In the genomic region with DNA sequence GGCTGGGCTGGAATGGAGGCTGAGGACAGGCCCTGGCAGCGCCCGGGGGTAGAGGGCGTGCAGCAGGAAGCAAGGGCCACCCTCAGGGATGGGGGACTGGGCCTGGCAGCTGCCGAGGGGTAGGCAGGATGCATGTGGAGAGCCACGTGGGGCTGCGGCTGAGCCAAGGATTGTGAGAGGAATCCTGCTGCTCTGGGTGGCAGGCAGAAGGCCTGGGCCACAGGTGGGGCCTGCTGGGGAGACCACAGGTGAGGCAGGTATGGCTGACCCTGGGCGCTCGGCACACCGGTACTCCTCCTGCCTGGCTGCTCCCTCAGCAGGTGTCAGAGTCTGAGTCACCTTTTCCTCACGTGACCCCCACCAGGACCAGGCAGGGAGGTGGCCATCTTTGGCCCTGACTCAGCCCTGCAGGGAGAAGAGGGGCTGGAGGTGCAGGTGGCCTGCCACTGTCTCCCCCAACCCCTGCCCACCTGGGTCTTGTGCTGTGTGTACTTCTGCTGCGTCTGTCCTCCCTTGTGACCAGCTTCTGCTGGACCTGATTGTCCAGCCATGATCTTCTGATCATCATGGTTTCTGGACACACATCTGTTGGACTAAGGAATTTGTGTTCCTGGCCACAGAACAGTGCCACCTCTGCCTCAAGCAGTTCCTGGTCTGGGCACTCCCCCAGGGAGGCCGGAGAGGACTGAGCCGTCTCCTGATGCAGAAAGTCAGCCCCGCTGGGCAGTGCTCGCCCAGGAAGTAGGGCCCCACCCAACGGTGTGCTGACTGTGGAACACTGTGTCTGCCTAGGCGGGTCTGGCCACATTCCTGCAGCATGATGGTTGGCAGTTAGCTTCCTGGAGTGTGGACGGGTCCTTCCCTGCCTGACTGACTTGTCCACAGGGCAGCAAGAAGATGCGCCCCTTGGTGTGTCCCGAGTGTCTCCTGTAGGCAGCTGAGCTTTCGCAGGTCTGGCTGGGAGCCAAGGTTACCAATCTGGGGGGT, we compare ENCODE assay signal across 8 cellular contexts.
DNase-seq lines count a peak whose midpoint lies in the region; ATAC-seq and TF ChIP-seq lines count a peak whose summit lies in the region.

No MANE protein-coding gene starts in this region.

- H3K4me1 Mint-ChIP-seq in activated naive CD4-positive, alpha-beta T cell treated with anti-CD3 and anti-CD28 coated beads, Interleukin-2, amount 10 ng/mL, durations not matched to agents 7 days and 5 days = peaks cover 33% of the 10 kb centered on the region
- peaks cover 37% of the 10 kb centered on the region for H3K4me1 Mint-ChIP-seq in stimulated activated memory B cell treated with anti-CD40 and anti-IgM and Interleukin-4, amounts not matched to agents 10 μg/mL and 1 μg/mL and 100 μg/mL, for 72 hours

- H2AFZ ChIP-seq in DND-41 (ENCODE audit: low read depth, low read length) = no peak overlapping the region

- H3K27me3 Mint-ChIP-seq in activated naive CD4-positive, alpha-beta T cell treated with anti-CD3 and anti-CD28 coated beads, Interleukin-2, amount 10 ng/mL, durations not matched to agents 7 days and 5 days = no peaks in the 10 kb centered on the region
- no peaks in the 10 kb centered on the region for H3K27me3 Mint-ChIP-seq in stimulated activated memory B cell treated with anti-CD40 and anti-IgM and Interleukin-4, amounts not matched to agents 10 μg/mL and 1 μg/mL and 100 μg/mL, for 72 hours

- peaks cover 33% of the 10 kb centered on the region for H4K20me1 ChIP-seq in DND-41 (ENCODE audit: insufficient read depth, low read length)

- H3K4me3 ChIP-seq in DND-41 (ENCODE audit: low read depth in 1 of 2, low read length in 2 of 2) = no peak overlapping the region

- no peak overlapping the region for H3K4me2 ChIP-seq in DND-41 (ENCODE audit: insufficient read depth, low read length)

- H3K27me3 ChIP-seq in DND-41 (ENCODE audit: insufficient read depth, low read length, poor library complexity) = no peaks in the 10 kb centered on the region

- H3K36me3 ChIP-seq in DND-41 (ENCODE audit: insufficient read depth, low read length) = peaks cover 39% of the 10 kb centered on the region

- no peaks in the 10 kb centered on the region for H3K9me3 ChIP-seq in DND-41 (ENCODE audit: insufficient read depth, low read length, severe bottlenecking)

- no peak overlapping the region for H3K27ac ChIP-seq in DND-41 (ENCODE audit: low read length)

- H3K9me3 Mint-ChIP-seq in activated naive CD4-positive, alpha-beta T cell treated with anti-CD3 and anti-CD28 coated beads, Interleukin-2, amount 10 ng/mL, durations not matched to agents 7 days and 5 days = no peaks in the 10 kb centered on the region
- H3K9me3 Mint-ChIP-seq in stimulated activated memory B cell treated with anti-CD40 and anti-IgM and Interleukin-4, amounts not matched to agents 10 μg/mL and 1 μg/mL and 100 μg/mL, for 72 hours = no peaks in the 10 kb centered on the region

- peak; percentile 20 for ATAC-seq in DND-41 (ENCODE audit: insufficient read depth, low read depth)
- ATAC-seq in stimulated activated memory B cell treated with anti-CD40 and anti-IgM and Interleukin-4, amounts not matched to agents 10 μg/mL and 1 μg/mL and 100 μg/mL, for 72 hours = peak; percentile 65
- no peak for ATAC-seq in HG03045 (IDR thresholded peaks at IDR 0.05; ENCODE audit: unreplicated experiment)
- ATAC-seq in GM18868 (IDR thresholded peaks at IDR 0.05; ENCODE audit: unreplicated experiment) = no peak

- H3K9ac ChIP-seq in DND-41 (ENCODE audit: low read depth, low read length) = no peak overlapping the region

- no peak for TF ChIP-seq CTCF in DND-41 (IDR thresholded peaks at IDR 0.05; ENCODE audit: borderline replicate concordance, extremely low read depth, low read length, poor library complexity, severe bottlenecking)

- CTCF ChIA-PET in activated naive CD4-positive, alpha-beta T cell treated with anti-CD3 and anti-CD28 coated beads, Interleukin-2, amount 10 ng/mL, durations not matched to agents 7 days and 5 days (lab: Charles Lee) = no interaction called here

- peaks cover 4% of the 10 kb centered on the region for H3K36me3 Mint-ChIP-seq in activated naive CD4-positive, alpha-beta T cell treated with anti-CD3 and anti-CD28 coated beads, Interleukin-2, amount 10 ng/mL, durations not matched to agents 7 days and 5 days
- H3K36me3 Mint-ChIP-seq in stimulated activated memory B cell treated with anti-CD40 and anti-IgM and Interleukin-4, amounts not matched to agents 10 μg/mL and 1 μg/mL and 100 μg/mL, for 72 hours = peaks cover 7% of the 10 kb centered on the region

- peak overlapping the region; percentile 77 for H3K27ac Mint-ChIP-seq in activated naive CD4-positive, alpha-beta T cell treated with anti-CD3 and anti-CD28 coated beads, Interleukin-2, amount 10 ng/mL, durations not matched to agents 7 days and 5 days
- H3K27ac Mint-ChIP-seq in stimulated activated memory B cell treated with anti-CD40 and anti-IgM and Interleukin-4, amounts not matched to agents 10 μg/mL and 1 μg/mL and 100 μg/mL, for 72 hours = peak overlapping the region; percentile 64

- H3K4me3 Mint-ChIP-seq in activated naive CD4-positive, alpha-beta T cell treated with anti-CD3 and anti-CD28 coated beads, Interleukin-2, amount 10 ng/mL, durations not matched to agents 7 days and 5 days = no peak overlapping the region
- peak overlapping the region; percentile 7 for H3K4me3 Mint-ChIP-seq in stimulated activated memory B cell treated with anti-CD40 and anti-IgM and Interleukin-4, amounts not matched to agents 10 μg/mL and 1 μg/mL and 100 μg/mL, for 72 hours

- H3K4me1 ChIP-seq in DND-41 (ENCODE audit: insufficient read depth, low read length) = peaks cover 14% of the 10 kb centered on the region

- no peak for DNase-seq in DND-41
- DNase-seq in NCI-H146 (lab: John Stamatoyannopoulos, UW) = peak; percentile 82
- DNase-seq in activated naive CD4-positive, alpha-beta T cell treated with anti-CD3 and anti-CD28 coated beads, Interleukin-2, amount 10 ng/mL, durations not matched to agents 7 days and 5 days = peak; percentile 43
- DNase-seq in hepatic stellate cell (ENCODE audit: low spot score) = peak; percentile 91
- no peak for DNase-seq in OCI-M1 (lab: John Stamatoyannopoulos, UW)

- H3K79me2 ChIP-seq in DND-41 (ENCODE audit: insufficient read depth, low read length) = peaks cover 23% of the 10 kb centered on the region

Comparison
In these comparisons a context has a peak if more than half of its experiments do, and no peak if none do; other contexts are left out.
1. ATAC-seq: peak in DND-41 (single experiment) and stimulated activated memory B cell treated with anti-CD40 and anti-IgM and Interleukin-4, amounts not matched to agents 10 μg/mL and 1 μg/mL and 100 μg/mL, for 72 hours (single experiment); none in HG03045 (single experiment) and GM18868 (single experiment).
2. DNase-seq: peak in NCI-H146 (single experiment), activated naive CD4-positive, alpha-beta T cell treated with anti-CD3 and anti-CD28 coated beads, Interleukin-2, amount 10 ng/mL, durations not matched to agents 7 days and 5 days (single experiment) and hepatic stellate cell (single experiment); none in DND-41 (single experiment) and OCI-M1 (single experiment).